Comparison of ENCODE assay signal across 9 cellular contexts in genomic region chr13:36298535-36299068, GRCh38. TPM values are rescaled to one million over a fixed set of nuclear protein-coding genes. Genes with fewer than 3 reads are reported as not detected.
DNase-seq lines count a peak whose midpoint lies in the region; ATAC-seq and TF ChIP-seq lines count a peak whose summit lies in the region.
"Had no signal": no experiment of that assay in that cellular context is flagged by ENCODE, and none has a peak within 500 bp of the region (broad histone marks: within the 10 kb centered on the region; RNA-seq: fewer than 3 reads in every experiment).

No MANE protein-coding gene starts in this region.

- ATAC-seq in GM18505 (IDR thresholded peaks at IDR 0.05; ENCODE audit: unreplicated experiment): no peak

- 38% methylated on average over 4 of the region's 4 CpGs for WGBS in esophagus muscularis mucosa

- in situ Hi-C loops in GM13976 (cut with MboI; ENCODE audit: low sequenced_read_pairs, unreplicated experiment): no loop called here

- POLR2A ChIA-PET in CD8-positive, alpha-beta memory T cell (lab: Charles Lee): no interaction called here

- H3K9me3 Mint-ChIP-seq in CD8-positive, alpha-beta memory T cell: peaks cover 0 to 5% (median 0%) of the 10 kb centered on the region in 5 donors

- peaks cover 9 to 15% (median 15%) of the 10 kb centered on the region in 3 donors for H3K4me1 Mint-ChIP-seq in CD8-positive, alpha-beta memory T cell

- intact Hi-C loops in esophagus muscularis mucosa (cut with DNase I): loop anchor here (5.0 kb wide), 1 partner anchor 49 kb away; the partner anchor contains the start of gene SPART

- no peaks in the 10 kb centered on the region for H3K9me3 ChIP-seq in CD8-positive, alpha-beta memory T cell (ENCODE audit: low read length)
- H3K9me3 ChIP-seq in NT2/D1 (ENCODE audit: insufficient read depth, low read length) (peaks cover 36% of the 10 kb centered on the region; the same call in 1 of the 2 replicates), esophagus muscularis mucosa (no peaks in the 10 kb centered on the region), neuron (ENCODE audit: low read length) (no peaks in the 10 kb centered on the region)
- H3K9me3 ChIP-seq: spleen had no signal

- no peak overlapping the region for H3K27ac ChIP-seq in CD8-positive, alpha-beta memory T cell (ENCODE audit: low read depth, low read length)
- H3K27ac ChIP-seq in esophagus muscularis mucosa (replicated peaks in 1 of 4): peak overlapping the region in 3 of 4 donors; percentile 73 to 83 (median 77)

- no peaks in the 10 kb centered on the region for H3K27me3 ChIP-seq in CD8-positive, alpha-beta memory T cell (ENCODE audit: insufficient read depth, low read length, poor library complexity, severe bottlenecking)
- H3K27me3 ChIP-seq in NT2/D1 (ENCODE audit: insufficient read depth, insufficient read length) (no peaks in the 10 kb centered on the region), esophagus muscularis mucosa (no peaks in the 10 kb centered on the region), neuron (ENCODE audit: insufficient read depth, low read length) (no peaks in the 10 kb centered on the region)

- H3K4me3 Mint-ChIP-seq in CD8-positive, alpha-beta memory T cell: peak overlapping the region in 6 of 7 donors; percentile 18 to 80 (median 78)

- H3K4me1 ChIP-seq in CD8-positive, alpha-beta memory T cell (ENCODE audit: insufficient read depth, low read length): no peaks in the 10 kb centered on the region
- H3K4me1 ChIP-seq in NT2/D1 (ENCODE audit: insufficient read depth, insufficient read length): no peaks in the 10 kb centered on the region
- peaks cover 5 to 20% (median 10%) of the 10 kb centered on the region in 4 donors for H3K4me1 ChIP-seq in esophagus muscularis mucosa
- peaks cover 36% of the 10 kb centered on the region for H3K4me1 ChIP-seq in neuron (ENCODE audit: insufficient read depth, low read length)

- H2AFZ ChIP-seq in neuron (ENCODE audit: low read depth, low read length): no peak overlapping the region

- H3K27ac Mint-ChIP-seq in CD8-positive, alpha-beta memory T cell: no peak overlapping the region

- TF ChIP-seq EP300 in esophagus muscularis mucosa (IDR thresholded peaks at IDR 0.05): no peak

- no peak overlapping the region for H3K9ac ChIP-seq in NT2/D1 (ENCODE audit: insufficient read length, low read depth)

- H3K27me3 Mint-ChIP-seq in CD8-positive, alpha-beta memory T cell: peaks cover 25 to 30% of the 10 kb centered on the region in 2 donors

- no peak for DNase-seq in CD8-positive, alpha-beta memory T cell
- peak; percentile 48 for DNase-seq in NT2/D1 (ENCODE audit: low read depth, low spot score)
- no peak for DNase-seq in esophagus muscularis mucosa (ENCODE audit: extremely low spot score)
- no peak for DNase-seq in HK-2 (ENCODE audit: unreplicated experiment)
- no peak for DNase-seq in NCI-H2029 treated with DMSO at 0.1 percent for 48 hours (lab: John Stamatoyannopoulos, UW)
- DNase-seq in GM13976 (ENCODE audit: low spot score): no peak
- DNase-seq: spleen had no signal

- peaks cover 0 to 1% (median 0%) of the 10 kb centered on the region in 3 donors for H3K36me3 Mint-ChIP-seq in CD8-positive, alpha-beta memory T cell

- no peaks in the 10 kb centered on the region for H3K36me3 ChIP-seq in CD8-positive, alpha-beta memory T cell (ENCODE audit: insufficient read depth, low read length)
- H3K36me3 ChIP-seq in NT2/D1 (ENCODE audit: insufficient read depth, insufficient read length, low read length) (peaks cover 2% of the 10 kb centered on the region), esophagus muscularis mucosa (peaks cover 0 to 15% (median 8%) of the 10 kb centered on the region in 4 donors), neuron (ENCODE audit: insufficient read depth, low read length) (peaks cover 15% of the 10 kb centered on the region)

- H3K4me3 ChIP-seq in CD8-positive, alpha-beta memory T cell (ENCODE audit: low read length): no peak overlapping the region
- H3K4me3 ChIP-seq in NT2/D1 (ENCODE audit: insufficient read length, low read depth): no peak overlapping the region
- peak overlapping the region in 3 of 4 donors; percentile 63 to 76 (median 75) for H3K4me3 ChIP-seq in esophagus muscularis mucosa
- H3K4me3 ChIP-seq in neuron (ENCODE audit: low read length): peak overlapping the region; percentile 51

- CTCF ChIA-PET in CD8-positive, alpha-beta memory T cell (lab: Charles Lee): no interaction called here

- TF ChIP-seq CTCF in esophagus muscularis mucosa (IDR thresholded peaks at IDR 0.05) (no peak), GM13976 (IDR thresholded peaks at IDR 0.05; ENCODE audit: borderline replicate concordance, control extremely low read depth, extremely low read depth, insufficient read depth, missing control alignments) (no peak)

- TF ChIP-seq POLR2A in esophagus muscularis mucosa (IDR thresholded peaks at IDR 0.05; ENCODE audit: low read depth) (no peak), GM18505 (IDR thresholded peaks at IDR 0.05; ENCODE audit: borderline replicate concordance, extremely low read depth, insufficient read depth, insufficient read length) (no peak)

RNA-seq across cellular contexts. Expression of gene CCDC169, which starts 1.0 kb away (rescaled TPM):
- not detected for total RNA-seq in CD8-positive, alpha-beta memory T cell
- not detected for polyA plus RNA-seq in CD8-positive, alpha-beta memory T cell
- 1 to 10 TPM in 1 of 4 donors, under 1 TPM in 3; 0.42 to 1.6 (median 0.84) TPM for total RNA-seq in esophagus muscularis mucosa

RNA-seq across cellular contexts. Expression of gene SPART, which starts 47.6 kb away (rescaled TPM):
- total RNA-seq in CD8-positive, alpha-beta memory T cell: 10 to 100 TPM in 1 of 2 experiments, 1 to 10 TPM in 1; 9.2 to 10.8 TPM
- 22.6 TPM for polyA plus RNA-seq in CD8-positive, alpha-beta memory T cell
- 100 to 1,000 TPM in 3 of 4 donors, 10 to 100 TPM in 1; 95.1 to 157 (median 122) TPM for total RNA-seq in esophagus muscularis mucosa

Comparison
In these comparisons a context has a peak if more than half of its experiments do, and no peak if none do; other contexts are left out.
1. H3K4me3 ChIP-seq: peak in esophagus muscularis mucosa (3 of 4) and neuron (single experiment); none in CD8-positive, alpha-beta memory T cell (single experiment) and NT2/D1 (single experiment).
2. RNA of gene SPART, which starts 47.6 kb away (total RNA-seq): 95.1 to 157 TPM in esophagus muscularis mucosa; 9.2 to 10.8 TPM in CD8-positive, alpha-beta memory T cell; every median in the first group is over 4 times any median in the second.